ENCODE assay signal across 11 cellular contexts in the genomic region with DNA sequence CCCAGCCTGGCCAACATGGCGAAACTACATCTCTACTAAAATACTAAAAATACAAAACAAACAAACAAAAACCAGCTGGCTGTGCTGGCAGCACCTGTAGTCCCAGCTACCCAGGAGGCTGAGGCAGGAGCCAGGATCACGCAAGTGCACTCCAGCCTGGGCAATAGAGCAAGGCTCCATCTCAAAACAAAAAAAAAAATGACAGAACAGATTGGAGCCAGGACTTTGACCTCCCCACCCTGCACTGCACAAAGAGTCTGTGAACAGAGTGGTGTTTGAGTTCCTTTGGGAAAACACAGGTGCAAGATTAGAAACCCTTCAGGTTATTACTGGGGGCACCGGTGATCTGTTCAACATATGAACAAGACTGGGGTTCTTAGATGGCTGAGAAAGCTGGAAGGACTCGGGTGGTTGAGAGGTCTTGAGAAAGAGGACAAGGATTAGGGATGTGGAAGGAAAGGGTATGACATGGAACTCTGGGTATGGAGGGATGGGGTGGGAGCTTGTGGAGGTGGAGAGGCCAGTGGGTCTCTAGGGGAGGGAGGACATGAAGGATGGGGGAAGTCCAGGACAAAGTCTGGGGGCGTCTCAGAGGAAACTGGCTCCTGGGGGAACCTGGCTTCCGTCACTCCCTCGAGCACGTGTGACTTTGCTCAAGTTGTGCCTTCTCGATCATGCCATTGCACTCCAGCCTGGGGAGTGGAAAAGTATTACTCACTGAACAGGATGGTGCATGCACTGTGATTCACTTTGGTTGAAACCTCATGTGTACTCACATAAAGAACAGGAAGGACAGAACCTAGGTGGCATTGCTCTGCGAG. TPM values are rescaled to one million over a fixed set of nuclear protein-coding genes. Genes with fewer than 3 reads are reported as not detected.
DNase-seq lines count a peak whose midpoint lies in the region; ATAC-seq and TF ChIP-seq lines count a peak whose summit lies in the region.
"Had no signal": no experiment of that assay in that cellular context is flagged by ENCODE, and none has a peak within 500 bp of the region (broad histone marks: within the 10 kb centered on the region; RNA-seq: fewer than 3 reads in every experiment).

No MANE protein-coding gene starts in this region.

- H3K4me1 ChIP-seq in body of pancreas = peaks cover 54% of the 10 kb centered on the region
- H3K4me1 ChIP-seq in muscle layer of duodenum (ENCODE audit: control insufficient read depth in 1 of 2, insufficient read depth in 2 of 2, low read length in 2 of 2) = peaks cover 3 to 6% of the 10 kb centered on the region in 2 donors

- H3K4me3 ChIP-seq in body of pancreas (no peak overlapping the region), muscle layer of duodenum (ENCODE audit: low read depth in 1 of 2, low read length in 2 of 2) (no peak overlapping the region)
- H3K4me3 ChIP-seq: adrenal gland had no signal

- peak overlapping the region; percentile 91 for H3K27ac ChIP-seq in RWPE1
- H3K27ac ChIP-seq in body of pancreas = peak overlapping the region; percentile 72 to 87 (median 86)
- peak overlapping the region; percentile 78 for H3K27ac ChIP-seq in muscle layer of duodenum (ENCODE audit: low read length)
- H3K27ac ChIP-seq: HL-60 had no signal

- CTCF ChIA-PET in RWPE1 (lab: Yijun Ruan, JAX) = interaction anchor here (0.6 to 1.3 kb wide), 5 partner anchors 9 to 131 kb away, joined by 3 to 5 read pairs (median 4); no protein-coding TSS in a partner anchor

- H3K9me3 ChIP-seq in body of pancreas (no peaks in the 10 kb centered on the region), muscle layer of duodenum (ENCODE audit: control insufficient read depth in 1 of 2, low read length in 2 of 2) (no peaks in the 10 kb centered on the region)
- H3K9me3 ChIP-seq: adrenal gland had no signal

- H3K27me3 ChIP-seq in body of pancreas (no peaks in the 10 kb centered on the region), muscle layer of duodenum (ENCODE audit: low read depth, low read length) (no peaks in the 10 kb centered on the region)
- H3K27me3 ChIP-seq: adrenal gland had no signal

- TF ChIP-seq POLR2A in body of pancreas (IDR thresholded peaks at IDR 0.05) (peak in 2 of 3 donors; percentile 25 to 43), erythroblast (IDR thresholded peaks at IDR 0.05; ENCODE audit: low read length) (no peak)

- TF ChIP-seq CTCF in RWPE1 (conservative IDR thresholded peaks at IDR 0.05; ENCODE audit: low read depth) (no peak), body of pancreas (IDR thresholded peaks at IDR 0.05) (peak in 1 of 7 experiments; percentile 22)

- 17 to 35% methylated on average over 6 to 10 of the region's 10 CpGs for WGBS in body of pancreas, 2 donors

- DNase-seq in AG08395 (ENCODE audit: low spot score) (peak; percentile 72), RWPE1 (ENCODE audit: low spot score) (peak; percentile 77), body of pancreas (peak; percentile 82 to 93 (median 90)), NCI-H2081 treated with DMSO at 0.1 percent for 48 hours (lab: John Stamatoyannopoulos, UW) (no peak), NCI-H510A (lab: John Stamatoyannopoulos, UW) (no peak), NCI-H1436 treated with DMSO at 0.1 percent for 48 hours (lab: John Stamatoyannopoulos, UW) (no peak), erythroblast (lab: John Stamatoyannopoulos, UW) (no peak)

- intact Hi-C loops in body of pancreas (cut with DNase I) = no loop called here

- POLR2A ChIA-PET in RWPE1 (lab: Yijun Ruan, JAX; ENCODE audit: low non-redundant PET) = interaction anchor here (0.5 kb wide), 1 partner anchor 30 kb away, joined by 4 read pairs; no protein-coding TSS in a partner anchor

- peak; percentile 70 for ATAC-seq in body of pancreas

- H3K36me3 ChIP-seq in body of pancreas (replicated peaks in 1 of 2; ENCODE audit: insufficient read depth in 1 of 2, low read depth in 2 of 2) (no peaks in the 10 kb centered on the region), muscle layer of duodenum (ENCODE audit: control insufficient read depth in 1 of 2, insufficient read depth in 2 of 2, low read length in 2 of 2) (peaks cover 14 to 30% of the 10 kb centered on the region in 2 donors)

RNA-seq across cellular contexts. Expression of a gene that starts 25.9 kb away (rescaled TPM):
- total RNA-seq in body of pancreas = 10 to 100 TPM; 11.9 to 39.9 TPM

RNA-seq across cellular contexts. Expression of a gene that starts 26.7 kb away (rescaled TPM):
- total RNA-seq in body of pancreas = 10 to 100 TPM; 50.6 to 73.2 TPM

RNA-seq across cellular contexts. Expression of a gene that starts 27.5 kb away (rescaled TPM):
- total RNA-seq in body of pancreas = 1 to 10 TPM; 2.6 to 4.9 TPM
- total RNA-seq: G401 had no signal

RNA-seq across cellular contexts. Expression of a gene that starts 37.3 kb away (rescaled TPM):
- total RNA-seq in body of pancreas = 10 to 100 TPM in 1 of 2 donors, 1 to 10 TPM in 1; 8.0 to 23.4 TPM

RNA-seq across cellular contexts. Expression of a gene that starts 41.2 kb away (rescaled TPM):
- 100 to 1,000 TPM; 117 to 121 TPM for total RNA-seq in body of pancreas

Comparison
In these comparisons a context has a peak if more than half of its experiments do, and no peak if none do; other contexts are left out.
1. DNase-seq: peak in AG08395 (single experiment), RWPE1 (single experiment) and body of pancreas (4 of 4); none in NCI-H2081 treated with DMSO at 0.1 percent for 48 hours (single experiment), NCI-H510A (single experiment), NCI-H1436 treated with DMSO at 0.1 percent for 48 hours (single experiment) and erythroblast (0 of 2).
2. Peak in every context shown above with its lines, with median percentiles within 50 percentile points of each other: H3K27ac ChIP-seq.